Comparison of ENCODE assay signal across 12 cellular contexts in genomic region chr15:89578146-89578545, GRCh38. TPM values are rescaled to one million over a fixed set of nuclear protein-coding genes. Genes with fewer than 3 reads are reported as not detected.
A peak's percentile ranks its signal among the peaks of the same experiment; 100 is the strongest.
DNase-seq lines count a peak whose midpoint lies in the region; ATAC-seq and TF ChIP-seq lines count a peak whose summit lies in the region.
"Had no signal": no experiment of that assay in that cellular context is flagged by ENCODE, and none has a peak within 500 bp of the region (broad histone marks: within the 10 kb centered on the region; RNA-seq: fewer than 3 reads in every experiment).

No MANE protein-coding gene starts in this region.

- H3K4me3 Mint-ChIP-seq in activated naive CD8-positive, alpha-beta T cell treated with anti-CD3 and anti-CD28 coated beads, Interleukin-2, amount 50 U/mL, for 24 hours: peak overlapping the region; percentile 89
- H3K4me3 Mint-ChIP-seq in mesothelial cell of epicardium: peak overlapping the region; percentile 53

- peaks cover 85% of the 10 kb centered on the region for H3K79me2 ChIP-seq in DOHH2 (ENCODE audit: control insufficient read depth, low read length)

- H3K9ac ChIP-seq in HUES64 (ENCODE audit: low read depth, low read length) (peak overlapping the region; percentile 34; the same call in 1 of the 2 replicates), colonic mucosa (ENCODE audit: low read depth in 2 of 2, low read length in 2 of 2) (no peak overlapping the region)

- H3K36me3 Mint-ChIP-seq in activated naive CD8-positive, alpha-beta T cell treated with anti-CD3 and anti-CD28 coated beads, Interleukin-2, amount 50 U/mL, for 24 hours (ENCODE audit: low read depth): peaks cover 52% of the 10 kb centered on the region
- no peaks in the 10 kb centered on the region for H3K36me3 Mint-ChIP-seq in mesothelial cell of epicardium

- WGBS in HUES64: 21% methylated on average over 2 of the region's 2 CpGs

- H4K20me1 ChIP-seq in DOHH2 (ENCODE audit: control insufficient read depth, insufficient read depth, low read depth, low read length): peaks cover 25% of the 10 kb centered on the region

- intact Hi-C loops in colonic mucosa (cut with DNase I): no loop called here

- no peaks in the 10 kb centered on the region for H3K9me3 ChIP-seq in DOHH2 (ENCODE audit: control insufficient read depth, insufficient read depth, low read length)
- no peaks in the 10 kb centered on the region for H3K9me3 ChIP-seq in HUES64 (ENCODE audit: insufficient read depth, low read depth, low read length)
- no peaks in the 10 kb centered on the region for H3K9me3 ChIP-seq in colonic mucosa
- H3K9me3 ChIP-seq: psoas muscle, uterus had no signal

- H3K4me1 ChIP-seq in DOHH2 (ENCODE audit: control insufficient read depth, low read length): peaks cover 50% of the 10 kb centered on the region
- peaks cover 16% of the 10 kb centered on the region for H3K4me1 ChIP-seq in HUES64 (ENCODE audit: insufficient read depth, low read length)
- H3K4me1 ChIP-seq in colonic mucosa: no peaks in the 10 kb centered on the region
- H3K4me1 ChIP-seq: psoas muscle had no signal

- H3K27me3 Mint-ChIP-seq in activated naive CD8-positive, alpha-beta T cell treated with anti-CD3 and anti-CD28 coated beads, Interleukin-2, amount 50 U/mL, for 24 hours: peaks cover 5% of the 10 kb centered on the region
- H3K27me3 Mint-ChIP-seq in mesothelial cell of epicardium (ENCODE audit: low read depth): no peaks in the 10 kb centered on the region

- H3K36me3 ChIP-seq in DOHH2 (ENCODE audit: control insufficient read depth, low read length) (peaks cover 74% of the 10 kb centered on the region), HUES64 (ENCODE audit: insufficient read depth, low read length) (peaks cover 46% of the 10 kb centered on the region), colonic mucosa (no peaks in the 10 kb centered on the region)
- H3K36me3 ChIP-seq: uterus had no signal

- peaks cover 29% of the 10 kb centered on the region for H3K4me1 Mint-ChIP-seq in activated naive CD8-positive, alpha-beta T cell treated with anti-CD3 and anti-CD28 coated beads, Interleukin-2, amount 50 U/mL, for 24 hours
- H3K4me1 Mint-ChIP-seq in mesothelial cell of epicardium: peaks cover 25% of the 10 kb centered on the region

- no peak overlapping the region for H3K27ac Mint-ChIP-seq in activated naive CD8-positive, alpha-beta T cell treated with anti-CD3 and anti-CD28 coated beads, Interleukin-2, amount 50 U/mL, for 24 hours
- peak overlapping the region; percentile 71 for H3K27ac Mint-ChIP-seq in mesothelial cell of epicardium

- no peaks in the 10 kb centered on the region for H3F3A ChIP-seq in DOHH2 (ENCODE audit: control insufficient read depth, insufficient read depth)

- H3K9me3 Mint-ChIP-seq in activated naive CD8-positive, alpha-beta T cell treated with anti-CD3 and anti-CD28 coated beads, Interleukin-2, amount 50 U/mL, for 24 hours: no peaks in the 10 kb centered on the region
- no peaks in the 10 kb centered on the region for H3K9me3 Mint-ChIP-seq in mesothelial cell of epicardium

- peak overlapping the region; percentile 93 for H3K4me2 ChIP-seq in DOHH2 (ENCODE audit: low read length)

- ATAC-seq in activated naive CD8-positive, alpha-beta T cell treated with anti-CD3 and anti-CD28 coated beads, Interleukin-2, amount 50 U/mL, for 24 hours: no peak
- ATAC-seq in HG02798 (IDR thresholded peaks at IDR 0.05; ENCODE audit: poor library complexity, unreplicated experiment): no peak
- ATAC-seq: psoas muscle had no signal

- H3K27me3 ChIP-seq in DOHH2 (ENCODE audit: control insufficient read depth, low read length) (no peaks in the 10 kb centered on the region), HUES64 (ENCODE audit: insufficient read depth, low read length) (no peaks in the 10 kb centered on the region), colonic mucosa (no peaks in the 10 kb centered on the region)
- H3K27me3 ChIP-seq: uterus had no signal

- TF ChIP-seq CTCF in DOHH2 (IDR thresholded peaks at IDR 0.05; ENCODE audit: low read depth, low read length, poor library complexity, severe bottlenecking): no peak
- no peak for TF ChIP-seq CTCF in mesothelial cell of epicardium (IDR thresholded peaks at IDR 0.05; ENCODE audit: unreplicated experiment)
- no peak for TF ChIP-seq CTCF in colonic mucosa (IDR thresholded peaks at IDR 0.05)

- H3K9me2 ChIP-seq in DOHH2 (replicated peaks; ENCODE audit: control insufficient read depth, low read length): no peaks in the 10 kb centered on the region

- peak overlapping the region; percentile 97 for H3K4me3 ChIP-seq in DOHH2 (ENCODE audit: low read length)
- peak overlapping the region; percentile 80 for H3K4me3 ChIP-seq in HUES64 (ENCODE audit: low read length)
- H3K4me3 ChIP-seq in colonic mucosa: no peak overlapping the region
- H3K4me3 ChIP-seq: psoas muscle, uterus had no signal

- H3K27ac ChIP-seq in DOHH2 (ENCODE audit: low read depth, low read length) (no peak overlapping the region), HUES64 (ENCODE audit: low read depth, low read length) (peak overlapping the region; percentile 68; the same call in 1 of the 2 replicates), colonic mucosa (no peak overlapping the region)
- H3K27ac ChIP-seq: psoas muscle, uterus had no signal

- DNase-seq in activated naive CD8-positive, alpha-beta T cell treated with anti-CD3 and anti-CD28 coated beads, Interleukin-2, amount 50 U/mL, for 24 hours: no peak
- DNase-seq in mesothelial cell of epicardium (ENCODE audit: low spot score in 2 of 2, unreplicated experiment in 2 of 2): no peak
- no peak for DNase-seq in colonic mucosa
- no peak for DNase-seq in medulla oblongata (ENCODE audit: extremely low spot score)
- no peak for DNase-seq in EL
- DNase-seq: HCEC 1CT, kidney, psoas muscle, uterus had no signal

RNA-seq across cellular contexts. Expression of gene TICRR, which starts 2.9 kb away (rescaled TPM):
- polyA plus RNA-seq in HUES64 (2013, experiment 1 of 2): 18.2 TPM
- polyA plus RNA-seq in HUES64 (2013, experiment 2 of 2): 16.7 TPM
- total RNA-seq in mesothelial cell of epicardium (9.1 to 10.2 TPM (median 9.9 TPM) in 3 replicates), colonic mucosa (10 to 100 TPM in 1 of 2 donors, 1 to 10 TPM in 1; 2.9 to 14.6 TPM)
